9 cellular contexts compared by ENCODE assay signal in the genomic region with DNA sequence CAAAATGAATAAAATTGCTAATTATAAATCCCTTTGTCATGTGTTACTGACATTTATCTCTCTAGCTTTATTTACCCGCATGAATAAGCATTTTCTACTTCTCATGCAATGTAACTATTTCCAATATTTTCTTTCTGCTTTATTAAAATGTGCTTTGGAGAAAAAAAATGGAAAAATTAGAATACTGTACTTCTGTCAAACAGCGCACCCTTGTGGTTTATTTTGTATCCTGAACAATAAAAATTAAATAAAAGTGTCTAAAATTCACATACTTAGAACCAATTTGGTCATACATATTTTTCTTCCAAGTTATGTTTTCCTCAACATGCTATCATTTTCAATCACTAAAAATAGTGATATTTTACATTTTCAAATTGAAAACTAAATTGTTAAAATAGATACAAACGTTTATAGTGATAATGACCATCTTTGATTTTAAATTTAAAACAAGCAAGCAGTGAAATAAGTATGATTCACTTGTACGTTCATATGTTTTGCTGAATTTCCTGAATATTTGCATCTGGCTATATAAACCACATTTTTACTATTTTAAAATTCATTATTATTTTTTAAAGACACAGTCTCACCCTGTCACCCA.
DNase-seq lines count a peak whose midpoint lies in the region; ATAC-seq and TF ChIP-seq lines count a peak whose summit lies in the region.
"Had no signal": no experiment of that assay in that cellular context is flagged by ENCODE, and none has a peak within 500 bp of the region (broad histone marks: within the 10 kb centered on the region; RNA-seq: fewer than 3 reads in every experiment).

No MANE protein-coding gene starts in this region.

- DNase-seq in BE2C = no peak
- DNase-seq in HCEC 1CT = peak; percentile 50
- no peak for DNase-seq in WTC11 (ENCODE audit: low spot score)
- no peak for DNase-seq in left lung
- DNase-seq in retina = no peak
- DNase-seq in naive thymus-derived CD4-positive, alpha-beta T cell = no peak
- no peak for DNase-seq in activated CD4-positive, alpha-beta memory T cell treated with anti-CD3 and anti-CD28 coated beads for 36 hours
- no peak for DNase-seq in activated CD4-positive, alpha-beta T cell treated with anti-CD3 and anti-CD28 coated beads, Interleukin-2, amount 50 U/mL, for 4 hours

- POLR2A ChIA-PET in WTC11 (lab: Charles Lee) = no interaction called here
- POLR2A ChIA-PET in naive thymus-derived CD4-positive, alpha-beta T cell (lab: Charles Lee) = no interaction called here
- POLR2A ChIA-PET in activated CD4-positive, alpha-beta memory T cell treated with anti-CD3 and anti-CD28 coated beads for 36 hours (lab: Charles Lee) = no interaction called here

- no peaks in the 10 kb centered on the region for H3K4me1 ChIP-seq in BE2C
- H3K4me1 ChIP-seq in left lung = peaks cover 5 to 6% of the 10 kb centered on the region in 2 donors
- H3K4me1 ChIP-seq in naive thymus-derived CD4-positive, alpha-beta T cell (ENCODE audit: control insufficient read depth in 2 of 2, insufficient read depth in 2 of 2, low read length in 2 of 2) = no peaks in the 10 kb centered on the region

- CTCF ChIA-PET in WTC11 (lab: Charles Lee) = interaction anchor here (1.9 kb wide), 1 partner anchor 13 kb away, joined by 7 read pairs; no protein-coding TSS in a partner anchor
- CTCF ChIA-PET in naive thymus-derived CD4-positive, alpha-beta T cell (lab: Charles Lee) = no interaction called here
- CTCF ChIA-PET in activated CD4-positive, alpha-beta memory T cell treated with anti-CD3 and anti-CD28 coated beads for 36 hours (lab: Charles Lee) = interaction anchor here (0.8 to 1.6 kb wide), 5 partner anchors 13 to 1548 kb away, joined by 3 to 6 read pairs (median 4); no protein-coding TSS in a partner anchor

- TF ChIP-seq CTCF in BE2C (IDR thresholded peaks at IDR 0.05; ENCODE audit: low read depth, low read length) (peak; percentile 23; the same call in 1 of the 2 replicates), WTC11 (IDR thresholded peaks at IDR 0.05) (0 out of 2 replicates have a peak, but pooled peaks have one; percentile 7), left lung (IDR thresholded peaks at IDR 0.05) (peak in 1 of 2 donors; percentile 62)

- H3K27ac ChIP-seq in left lung = no peak overlapping the region
- H3K27ac ChIP-seq in naive thymus-derived CD4-positive, alpha-beta T cell (ENCODE audit: low read depth, low read length) = no peak overlapping the region

- H3K4me3 ChIP-seq in BE2C (ENCODE audit: low read depth, low read length) (no peak overlapping the region), left lung (no peak overlapping the region)
- H3K4me3 ChIP-seq in naive thymus-derived CD4-positive, alpha-beta T cell (ENCODE audit: low read length) = no peak overlapping the region
- H3K4me3 ChIP-seq: HAP-1 had no signal

- H3K27me3 ChIP-seq in BE2C (no peaks in the 10 kb centered on the region), left lung (no peaks in the 10 kb centered on the region)
- H3K27me3 ChIP-seq in naive thymus-derived CD4-positive, alpha-beta T cell (ENCODE audit: control insufficient read depth in 2 of 2, insufficient read depth in 2 of 2, low read length in 2 of 2) = no peaks in the 10 kb centered on the region

- intact Hi-C loops in left lung (cut with DNase I) = no loop called here
- intact Hi-C loops in naive thymus-derived CD4-positive, alpha-beta T cell (cut with micrococcal nuclease) = loop anchor here in 1 of 2 donors (5.0 to 10.0 kb wide), 2 partner anchors 155 to 1552 kb away; no protein-coding TSS in a partner anchor
- intact Hi-C loops in activated CD4-positive, alpha-beta memory T cell treated with anti-CD3 and anti-CD28 coated beads for 36 hours (cut with micrococcal nuclease) = loop anchor here (5.0 kb wide), 1 partner anchor 1370 kb away; no protein-coding TSS in a partner anchor

- no peak overlapping the region for H3K27ac Mint-ChIP-seq in WTC11
- H3K27ac Mint-ChIP-seq in naive thymus-derived CD4-positive, alpha-beta T cell = no peak overlapping the region
- H3K27ac Mint-ChIP-seq in activated CD4-positive, alpha-beta memory T cell treated with anti-CD3 and anti-CD28 coated beads for 36 hours = no peak overlapping the region

- no peaks in the 10 kb centered on the region for H3K27me3 Mint-ChIP-seq in WTC11 (ENCODE audit: low read depth)
- peaks cover 0 to 2% (median 0%) of the 10 kb centered on the region in 5 donors for H3K27me3 Mint-ChIP-seq in naive thymus-derived CD4-positive, alpha-beta T cell
- no peaks in the 10 kb centered on the region for H3K27me3 Mint-ChIP-seq in activated CD4-positive, alpha-beta memory T cell treated with anti-CD3 and anti-CD28 coated beads for 36 hours

- no peaks in the 10 kb centered on the region for H3K4me1 Mint-ChIP-seq in WTC11
- H3K4me1 Mint-ChIP-seq in naive thymus-derived CD4-positive, alpha-beta T cell = no peaks in the 10 kb centered on the region
- H3K4me1 Mint-ChIP-seq in activated CD4-positive, alpha-beta memory T cell treated with anti-CD3 and anti-CD28 coated beads for 36 hours (ENCODE audit: low read depth) = no peaks in the 10 kb centered on the region

- H3K36me3 Mint-ChIP-seq in WTC11 = no peaks in the 10 kb centered on the region
- H3K36me3 Mint-ChIP-seq in naive thymus-derived CD4-positive, alpha-beta T cell = no peaks in the 10 kb centered on the region
- no peaks in the 10 kb centered on the region for H3K36me3 Mint-ChIP-seq in activated CD4-positive, alpha-beta memory T cell treated with anti-CD3 and anti-CD28 coated beads for 36 hours

- H3K36me3 ChIP-seq in BE2C = no peaks in the 10 kb centered on the region
- H3K36me3 ChIP-seq in left lung = no peaks in the 10 kb centered on the region
- no peaks in the 10 kb centered on the region for H3K36me3 ChIP-seq in naive thymus-derived CD4-positive, alpha-beta T cell (ENCODE audit: control insufficient read depth in 2 of 3, insufficient read depth in 3 of 3, low read length in 3 of 3)

- H3K4me3 Mint-ChIP-seq in WTC11 = no peak overlapping the region
- H3K4me3 Mint-ChIP-seq in naive thymus-derived CD4-positive, alpha-beta T cell = no peak overlapping the region
- no peak overlapping the region for H3K4me3 Mint-ChIP-seq in activated CD4-positive, alpha-beta memory T cell treated with anti-CD3 and anti-CD28 coated beads for 36 hours

- no peaks in the 10 kb centered on the region for H3K9me3 ChIP-seq in BE2C
- H3K9me3 ChIP-seq in left lung = no peaks in the 10 kb centered on the region
- H3K9me3 ChIP-seq in naive thymus-derived CD4-positive, alpha-beta T cell (ENCODE audit: control insufficient read depth in 2 of 3, low read length in 3 of 3) = no peaks in the 10 kb centered on the region
- H3K9me3 ChIP-seq: HAP-1 had no signal

- ATAC-seq in WTC11 (no peak), left lung (peak; percentile 18)
- no peak for ATAC-seq in naive thymus-derived CD4-positive, alpha-beta T cell

- H3K9me3 Mint-ChIP-seq in WTC11 = no peaks in the 10 kb centered on the region
- no peaks in the 10 kb centered on the region for H3K9me3 Mint-ChIP-seq in naive thymus-derived CD4-positive, alpha-beta T cell
- no peaks in the 10 kb centered on the region for H3K9me3 Mint-ChIP-seq in activated CD4-positive, alpha-beta memory T cell treated with anti-CD3 and anti-CD28 coated beads for 36 hours

TF ChIP-seq in WTC11, 78 proteins besides CTCF, POLR2A, EP300 and RAD21 (continues in another document):
- TF ChIP-seq ZNF263 (CRISPR knock-in tag; IDR thresholded peaks at IDR 0.05; ENCODE audit: low read depth) (no peak), TCF7 (CRISPR knock-in tag; IDR thresholded peaks at IDR 0.05; ENCODE audit: low read depth) (no peak), ELF4 (CRISPR knock-in tag; IDR thresholded peaks at IDR 0.05; ENCODE audit: low read depth) (no peak), ZNF317 (CRISPR knock-in tag; IDR thresholded peaks at IDR 0.05; ENCODE audit: borderline replicate concordance, low read depth) (no peak)
- TF ChIP-seq, protein P1, sequence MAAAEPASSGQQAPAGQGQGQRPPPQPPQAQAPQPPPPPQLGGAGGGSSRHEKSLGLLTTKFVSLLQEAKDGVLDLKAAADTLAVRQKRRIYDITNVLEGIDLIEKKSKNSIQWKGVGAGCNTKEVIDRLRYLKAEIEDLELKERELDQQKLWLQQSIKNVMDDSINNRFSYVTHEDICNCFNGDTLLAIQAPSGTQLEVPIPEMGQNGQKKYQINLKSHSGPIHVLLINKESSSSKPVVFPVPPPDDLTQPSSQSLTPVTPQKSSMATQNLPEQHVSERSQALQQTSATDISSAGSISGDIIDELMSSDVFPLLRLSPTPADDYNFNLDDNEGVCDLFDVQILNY (CRISPR knock-in tag; IDR thresholded peaks at IDR 0.05) = no peak
- TF ChIP-seq, protein P2, sequence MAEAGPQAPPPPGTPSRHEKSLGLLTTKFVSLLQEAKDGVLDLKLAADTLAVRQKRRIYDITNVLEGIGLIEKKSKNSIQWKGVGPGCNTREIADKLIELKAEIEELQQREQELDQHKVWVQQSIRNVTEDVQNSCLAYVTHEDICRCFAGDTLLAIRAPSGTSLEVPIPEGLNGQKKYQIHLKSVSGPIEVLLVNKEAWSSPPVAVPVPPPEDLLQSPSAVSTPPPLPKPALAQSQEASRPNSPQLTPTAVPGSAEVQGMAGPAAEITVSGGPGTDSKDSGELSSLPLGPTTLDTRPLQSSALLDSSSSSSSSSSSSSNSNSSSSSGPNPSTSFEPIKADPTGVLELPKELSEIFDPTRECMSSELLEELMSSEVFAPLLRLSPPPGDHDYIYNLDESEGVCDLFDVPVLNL (CRISPR knock-in tag; IDR thresholded peaks at IDR 0.05; ENCODE audit: borderline replicate concordance, low read depth) = no peak
